ENCODE assay signal across 1 cellular context in the genomic region with DNA sequence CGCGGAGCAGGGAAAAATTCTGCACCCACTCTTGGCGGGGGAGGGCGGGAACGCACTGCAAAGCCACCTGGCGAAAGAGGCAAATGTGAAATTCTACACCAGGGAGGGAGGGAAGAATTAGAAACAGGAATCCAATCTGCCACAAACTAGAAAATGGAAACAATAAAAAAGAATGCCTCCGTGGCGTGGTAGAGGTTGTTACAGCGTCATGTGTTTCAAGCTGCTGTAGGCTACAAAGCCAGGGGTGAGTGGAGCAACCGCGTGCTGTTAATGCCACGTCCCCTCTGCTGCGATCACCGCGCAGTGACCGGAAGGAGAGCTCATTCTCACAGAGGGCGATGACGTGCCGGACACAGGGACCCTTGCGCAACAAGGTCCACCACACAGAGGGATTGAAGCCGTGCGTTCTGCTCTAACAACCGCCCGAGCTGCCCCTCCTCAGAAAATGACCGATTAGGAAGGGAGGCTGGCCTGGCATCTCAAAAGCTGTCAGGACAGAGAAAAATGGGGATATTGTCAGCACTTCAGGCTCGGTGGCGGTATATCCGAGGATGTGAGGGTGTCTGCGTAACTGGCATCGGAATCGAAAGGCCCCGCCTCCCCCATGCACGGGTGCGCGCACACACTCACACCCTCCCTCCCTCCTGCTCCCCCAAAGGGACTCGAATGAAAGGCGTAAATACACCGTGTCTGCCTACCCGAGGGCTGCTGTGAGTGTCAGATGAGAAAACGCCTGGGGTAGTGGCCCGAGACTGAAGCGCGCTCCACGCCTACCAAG.
TF ChIP-seq lines count a peak whose summit lies in the region.

No MANE protein-coding gene starts in this region.

TF ChIP-seq in HEK293, 187 proteins besides CTCF, POLR2A, EP300 and RAD21 (continued from another document and continues in another):
- TF ChIP-seq, protein P1, sequence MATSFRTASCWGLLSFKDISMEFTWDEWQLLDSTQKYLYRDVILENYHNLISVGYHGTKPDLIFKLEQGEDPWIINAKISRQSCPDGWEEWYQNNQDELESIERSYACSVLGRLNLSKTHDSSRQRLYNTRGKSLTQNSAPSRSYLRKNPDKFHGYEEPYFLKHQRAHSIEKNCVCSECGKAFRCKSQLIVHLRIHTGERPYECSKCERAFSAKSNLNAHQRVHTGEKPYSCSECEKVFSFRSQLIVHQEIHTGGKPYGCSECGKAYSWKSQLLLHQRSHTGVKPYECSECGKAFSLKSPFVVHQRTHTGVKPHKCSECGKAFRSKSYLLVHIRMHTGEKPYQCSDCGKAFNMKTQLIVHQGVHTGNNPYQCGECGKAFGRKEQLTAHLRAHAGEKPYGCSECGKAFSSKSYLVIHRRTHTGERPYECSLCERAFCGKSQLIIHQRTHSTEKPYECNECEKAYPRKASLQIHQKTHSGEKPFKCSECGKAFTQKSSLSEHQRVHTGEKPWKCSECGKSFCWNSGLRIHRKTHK (tag by site-specific recombination; IDR thresholded peaks at IDR 0.05) = no peak
- peak; percentile 52; the same call in 1 of the 2 replicates for TF ChIP-seq ZFP69B (tag by site-specific recombination; IDR thresholded peaks at IDR 0.05)
- TF ChIP-seq ZNF549 (tag by site-specific recombination; IDR thresholded peaks at IDR 0.05) = no peak
- TF ChIP-seq ZNF302 (tag by site-specific recombination; IDR thresholded peaks at IDR 0.05; ENCODE audit: low read depth) = no peak
- no peak for TF ChIP-seq HOXC10 (CRISPR knock-in tag; IDR thresholded peaks at IDR 0.05)
- no peak for TF ChIP-seq ZNF521 (tag by site-specific recombination; IDR thresholded peaks at IDR 0.05)
- TF ChIP-seq ZNF155 (tag by site-specific recombination; IDR thresholded peaks at IDR 0.05) = no peak
- TF ChIP-seq ZNF792 (tag by site-specific recombination; IDR thresholded peaks at IDR 0.05) = no peak
- no peak for TF ChIP-seq ZNF48 (tag by site-specific recombination; IDR thresholded peaks at IDR 0.05)
- peak; percentile 84 for TF ChIP-seq EGR2 (tag by site-specific recombination; IDR thresholded peaks at IDR 0.05; ENCODE audit: low read depth)
- no peak for TF ChIP-seq ZNF274 (IDR thresholded peaks at IDR 0.05; ENCODE audit: low read length)
- no peak for TF ChIP-seq ZNF274 (tag by site-specific recombination; IDR thresholded peaks at IDR 0.05; ENCODE audit: borderline replicate concordance)
- TF ChIP-seq, protein P2, sequence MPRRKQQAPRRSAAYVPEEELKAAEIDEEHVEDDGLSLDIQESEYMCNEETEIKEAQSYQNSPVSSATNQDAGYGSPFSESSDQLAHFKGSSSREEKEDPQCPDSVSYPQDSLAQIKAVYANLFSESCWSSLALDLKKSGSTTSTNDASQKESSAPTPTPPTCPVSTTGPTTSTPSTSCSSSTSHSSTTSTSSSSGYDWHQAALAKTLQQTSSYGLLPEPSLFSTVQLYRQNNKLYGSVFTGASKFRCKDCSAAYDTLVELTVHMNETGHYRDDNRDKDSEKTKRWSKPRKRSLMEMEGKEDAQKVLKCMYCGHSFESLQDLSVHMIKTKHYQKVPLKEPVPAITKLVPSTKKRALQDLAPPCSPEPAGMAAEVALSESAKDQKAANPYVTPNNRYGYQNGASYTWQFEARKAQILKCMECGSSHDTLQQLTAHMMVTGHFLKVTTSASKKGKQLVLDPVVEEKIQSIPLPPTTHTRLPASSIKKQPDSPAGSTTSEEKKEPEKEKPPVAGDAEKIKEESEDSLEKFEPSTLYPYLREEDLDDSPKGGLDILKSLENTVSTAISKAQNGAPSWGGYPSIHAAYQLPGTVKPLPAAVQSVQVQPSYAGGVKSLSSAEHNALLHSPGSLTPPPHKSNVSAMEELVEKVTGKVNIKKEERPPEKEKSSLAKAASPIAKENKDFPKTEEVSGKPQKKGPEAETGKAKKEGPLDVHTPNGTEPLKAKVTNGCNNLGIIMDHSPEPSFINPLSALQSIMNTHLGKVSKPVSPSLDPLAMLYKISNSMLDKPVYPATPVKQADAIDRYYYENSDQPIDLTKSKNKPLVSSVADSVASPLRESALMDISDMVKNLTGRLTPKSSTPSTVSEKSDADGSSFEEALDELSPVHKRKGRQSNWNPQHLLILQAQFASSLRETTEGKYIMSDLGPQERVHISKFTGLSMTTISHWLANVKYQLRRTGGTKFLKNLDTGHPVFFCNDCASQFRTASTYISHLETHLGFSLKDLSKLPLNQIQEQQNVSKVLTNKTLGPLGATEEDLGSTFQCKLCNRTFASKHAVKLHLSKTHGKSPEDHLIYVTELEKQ (tag by site-specific recombination; IDR thresholded peaks at IDR 0.05; ENCODE audit: borderline replicate concordance) = peak; percentile 28; the same call in 1 of the 2 replicates
- peak; percentile 65; the same call in 1 of the 2 replicates for TF ChIP-seq KLF16 (tag by site-specific recombination; IDR thresholded peaks at IDR 0.05)
- no peak for TF ChIP-seq ZNF121 (tag by site-specific recombination; IDR thresholded peaks at IDR 0.05)
- TF ChIP-seq, protein P3, sequence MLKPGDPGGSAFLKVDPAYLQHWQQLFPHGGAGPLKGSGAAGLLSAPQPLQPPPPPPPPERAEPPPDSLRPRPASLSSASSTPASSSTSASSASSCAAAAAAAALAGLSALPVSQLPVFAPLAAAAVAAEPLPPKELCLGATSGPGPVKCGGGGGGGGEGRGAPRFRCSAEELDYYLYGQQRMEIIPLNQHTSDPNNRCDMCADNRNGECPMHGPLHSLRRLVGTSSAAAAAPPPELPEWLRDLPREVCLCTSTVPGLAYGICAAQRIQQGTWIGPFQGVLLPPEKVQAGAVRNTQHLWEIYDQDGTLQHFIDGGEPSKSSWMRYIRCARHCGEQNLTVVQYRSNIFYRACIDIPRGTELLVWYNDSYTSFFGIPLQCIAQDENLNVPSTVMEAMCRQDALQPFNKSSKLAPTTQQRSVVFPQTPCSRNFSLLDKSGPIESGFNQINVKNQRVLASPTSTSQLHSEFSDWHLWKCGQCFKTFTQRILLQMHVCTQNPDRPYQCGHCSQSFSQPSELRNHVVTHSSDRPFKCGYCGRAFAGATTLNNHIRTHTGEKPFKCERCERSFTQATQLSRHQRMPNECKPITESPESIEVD (tag by site-specific recombination; IDR thresholded peaks at IDR 0.05) = peak; percentile 79
- no peak for TF ChIP-seq ZXDB (tag by site-specific recombination; IDR thresholded peaks at IDR 0.05)
- TF ChIP-seq SALL2 (tag by site-specific recombination; IDR thresholded peaks at IDR 0.05; ENCODE audit: borderline replicate concordance) = no peak
- TF ChIP-seq, protein P4, sequence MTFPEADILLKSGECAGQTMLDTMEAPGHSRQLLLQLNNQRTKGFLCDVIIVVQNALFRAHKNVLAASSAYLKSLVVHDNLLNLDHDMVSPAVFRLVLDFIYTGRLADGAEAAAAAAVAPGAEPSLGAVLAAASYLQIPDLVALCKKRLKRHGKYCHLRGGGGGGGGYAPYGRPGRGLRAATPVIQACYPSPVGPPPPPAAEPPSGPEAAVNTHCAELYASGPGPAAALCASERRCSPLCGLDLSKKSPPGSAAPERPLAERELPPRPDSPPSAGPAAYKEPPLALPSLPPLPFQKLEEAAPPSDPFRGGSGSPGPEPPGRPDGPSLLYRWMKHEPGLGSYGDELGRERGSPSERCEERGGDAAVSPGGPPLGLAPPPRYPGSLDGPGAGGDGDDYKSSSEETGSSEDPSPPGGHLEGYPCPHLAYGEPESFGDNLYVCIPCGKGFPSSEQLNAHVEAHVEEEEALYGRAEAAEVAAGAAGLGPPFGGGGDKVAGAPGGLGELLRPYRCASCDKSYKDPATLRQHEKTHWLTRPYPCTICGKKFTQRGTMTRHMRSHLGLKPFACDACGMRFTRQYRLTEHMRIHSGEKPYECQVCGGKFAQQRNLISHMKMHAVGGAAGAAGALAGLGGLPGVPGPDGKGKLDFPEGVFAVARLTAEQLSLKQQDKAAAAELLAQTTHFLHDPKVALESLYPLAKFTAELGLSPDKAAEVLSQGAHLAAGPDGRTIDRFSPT (tag by site-specific recombination; IDR thresholded peaks at IDR 0.05) = no peak; the same call in 1 of the 2 replicates
- TF ChIP-seq, protein P5, sequence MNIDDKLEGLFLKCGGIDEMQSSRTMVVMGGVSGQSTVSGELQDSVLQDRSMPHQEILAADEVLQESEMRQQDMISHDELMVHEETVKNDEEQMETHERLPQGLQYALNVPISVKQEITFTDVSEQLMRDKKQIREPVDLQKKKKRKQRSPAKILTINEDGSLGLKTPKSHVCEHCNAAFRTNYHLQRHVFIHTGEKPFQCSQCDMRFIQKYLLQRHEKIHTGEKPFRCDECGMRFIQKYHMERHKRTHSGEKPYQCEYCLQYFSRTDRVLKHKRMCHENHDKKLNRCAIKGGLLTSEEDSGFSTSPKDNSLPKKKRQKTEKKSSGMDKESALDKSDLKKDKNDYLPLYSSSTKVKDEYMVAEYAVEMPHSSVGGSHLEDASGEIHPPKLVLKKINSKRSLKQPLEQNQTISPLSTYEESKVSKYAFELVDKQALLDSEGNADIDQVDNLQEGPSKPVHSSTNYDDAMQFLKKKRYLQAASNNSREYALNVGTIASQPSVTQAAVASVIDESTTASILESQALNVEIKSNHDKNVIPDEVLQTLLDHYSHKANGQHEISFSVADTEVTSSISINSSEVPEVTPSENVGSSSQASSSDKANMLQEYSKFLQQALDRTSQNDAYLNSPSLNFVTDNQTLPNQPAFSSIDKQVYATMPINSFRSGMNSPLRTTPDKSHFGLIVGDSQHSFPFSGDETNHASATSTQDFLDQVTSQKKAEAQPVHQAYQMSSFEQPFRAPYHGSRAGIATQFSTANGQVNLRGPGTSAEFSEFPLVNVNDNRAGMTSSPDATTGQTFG (tag by site-specific recombination; IDR thresholded peaks at IDR 0.05; ENCODE audit: borderline replicate concordance) = no peak
- no peak; the same call in 1 of the 2 replicates for TF ChIP-seq ZNF394 (tag by site-specific recombination; IDR thresholded peaks at IDR 0.05; ENCODE audit: borderline replicate concordance)
- TF ChIP-seq ZNF2 (tag by site-specific recombination; IDR thresholded peaks at IDR 0.05) = no peak
- TF ChIP-seq, protein P6, sequence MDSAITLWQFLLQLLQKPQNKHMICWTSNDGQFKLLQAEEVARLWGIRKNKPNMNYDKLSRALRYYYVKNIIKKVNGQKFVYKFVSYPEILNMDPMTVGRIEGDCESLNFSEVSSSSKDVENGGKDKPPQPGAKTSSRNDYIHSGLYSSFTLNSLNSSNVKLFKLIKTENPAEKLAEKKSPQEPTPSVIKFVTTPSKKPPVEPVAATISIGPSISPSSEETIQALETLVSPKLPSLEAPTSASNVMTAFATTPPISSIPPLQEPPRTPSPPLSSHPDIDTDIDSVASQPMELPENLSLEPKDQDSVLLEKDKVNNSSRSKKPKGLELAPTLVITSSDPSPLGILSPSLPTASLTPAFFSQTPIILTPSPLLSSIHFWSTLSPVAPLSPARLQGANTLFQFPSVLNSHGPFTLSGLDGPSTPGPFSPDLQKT (IDR thresholded peaks at IDR 0.05; ENCODE audit: borderline replicate concordance, low read depth, low read length) = no peak
- no peak for TF ChIP-seq ZNF707 (tag by site-specific recombination; IDR thresholded peaks at IDR 0.05)
- TF ChIP-seq REPIN1 (tag by site-specific recombination; IDR thresholded peaks at IDR 0.05; ENCODE audit: low read depth) = no peak
- no peak for TF ChIP-seq ZNF202 (tag by site-specific recombination; IDR thresholded peaks at IDR 0.05; ENCODE audit: borderline replicate concordance)
- no peak for TF ChIP-seq ZNF292 (tag by site-specific recombination; IDR thresholded peaks at IDR 0.05; ENCODE audit: borderline replicate concordance, low read depth)
- no peak for TF ChIP-seq ZBTB1 (tag by site-specific recombination; IDR thresholded peaks at IDR 0.05)
- TF ChIP-seq, protein P7, sequence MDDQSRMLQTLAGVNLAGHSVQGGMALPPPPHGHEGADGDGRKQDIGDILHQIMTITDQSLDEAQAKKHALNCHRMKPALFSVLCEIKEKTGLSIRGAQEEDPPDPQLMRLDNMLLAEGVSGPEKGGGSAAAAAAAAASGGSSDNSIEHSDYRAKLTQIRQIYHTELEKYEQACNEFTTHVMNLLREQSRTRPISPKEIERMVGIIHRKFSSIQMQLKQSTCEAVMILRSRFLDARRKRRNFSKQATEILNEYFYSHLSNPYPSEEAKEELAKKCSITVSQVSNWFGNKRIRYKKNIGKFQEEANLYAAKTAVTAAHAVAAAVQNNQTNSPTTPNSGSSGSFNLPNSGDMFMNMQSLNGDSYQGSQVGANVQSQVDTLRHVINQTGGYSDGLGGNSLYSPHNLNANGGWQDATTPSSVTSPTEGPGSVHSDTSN (CRISPR knock-in tag; IDR thresholded peaks at IDR 0.05) = no peak
- TF ChIP-seq ZNF341 (tag by site-specific recombination; IDR thresholded peaks at IDR 0.05; ENCODE audit: low read depth) = peak; percentile 84
- TF ChIP-seq, protein P8, sequence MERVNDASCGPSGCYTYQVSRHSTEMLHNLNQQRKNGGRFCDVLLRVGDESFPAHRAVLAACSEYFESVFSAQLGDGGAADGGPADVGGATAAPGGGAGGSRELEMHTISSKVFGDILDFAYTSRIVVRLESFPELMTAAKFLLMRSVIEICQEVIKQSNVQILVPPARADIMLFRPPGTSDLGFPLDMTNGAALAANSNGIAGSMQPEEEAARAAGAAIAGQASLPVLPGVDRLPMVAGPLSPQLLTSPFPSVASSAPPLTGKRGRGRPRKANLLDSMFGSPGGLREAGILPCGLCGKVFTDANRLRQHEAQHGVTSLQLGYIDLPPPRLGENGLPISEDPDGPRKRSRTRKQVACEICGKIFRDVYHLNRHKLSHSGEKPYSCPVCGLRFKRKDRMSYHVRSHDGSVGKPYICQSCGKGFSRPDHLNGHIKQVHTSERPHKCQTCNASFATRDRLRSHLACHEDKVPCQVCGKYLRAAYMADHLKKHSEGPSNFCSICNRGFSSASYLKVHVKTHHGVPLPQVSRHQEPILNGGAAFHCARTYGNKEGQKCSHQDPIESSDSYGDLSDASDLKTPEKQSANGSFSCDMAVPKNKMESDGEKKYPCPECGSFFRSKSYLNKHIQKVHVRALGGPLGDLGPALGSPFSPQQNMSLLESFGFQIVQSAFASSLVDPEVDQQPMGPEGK (tag by site-specific recombination; IDR thresholded peaks at IDR 0.05) = peak; percentile 67
- TF ChIP-seq, protein P9, sequence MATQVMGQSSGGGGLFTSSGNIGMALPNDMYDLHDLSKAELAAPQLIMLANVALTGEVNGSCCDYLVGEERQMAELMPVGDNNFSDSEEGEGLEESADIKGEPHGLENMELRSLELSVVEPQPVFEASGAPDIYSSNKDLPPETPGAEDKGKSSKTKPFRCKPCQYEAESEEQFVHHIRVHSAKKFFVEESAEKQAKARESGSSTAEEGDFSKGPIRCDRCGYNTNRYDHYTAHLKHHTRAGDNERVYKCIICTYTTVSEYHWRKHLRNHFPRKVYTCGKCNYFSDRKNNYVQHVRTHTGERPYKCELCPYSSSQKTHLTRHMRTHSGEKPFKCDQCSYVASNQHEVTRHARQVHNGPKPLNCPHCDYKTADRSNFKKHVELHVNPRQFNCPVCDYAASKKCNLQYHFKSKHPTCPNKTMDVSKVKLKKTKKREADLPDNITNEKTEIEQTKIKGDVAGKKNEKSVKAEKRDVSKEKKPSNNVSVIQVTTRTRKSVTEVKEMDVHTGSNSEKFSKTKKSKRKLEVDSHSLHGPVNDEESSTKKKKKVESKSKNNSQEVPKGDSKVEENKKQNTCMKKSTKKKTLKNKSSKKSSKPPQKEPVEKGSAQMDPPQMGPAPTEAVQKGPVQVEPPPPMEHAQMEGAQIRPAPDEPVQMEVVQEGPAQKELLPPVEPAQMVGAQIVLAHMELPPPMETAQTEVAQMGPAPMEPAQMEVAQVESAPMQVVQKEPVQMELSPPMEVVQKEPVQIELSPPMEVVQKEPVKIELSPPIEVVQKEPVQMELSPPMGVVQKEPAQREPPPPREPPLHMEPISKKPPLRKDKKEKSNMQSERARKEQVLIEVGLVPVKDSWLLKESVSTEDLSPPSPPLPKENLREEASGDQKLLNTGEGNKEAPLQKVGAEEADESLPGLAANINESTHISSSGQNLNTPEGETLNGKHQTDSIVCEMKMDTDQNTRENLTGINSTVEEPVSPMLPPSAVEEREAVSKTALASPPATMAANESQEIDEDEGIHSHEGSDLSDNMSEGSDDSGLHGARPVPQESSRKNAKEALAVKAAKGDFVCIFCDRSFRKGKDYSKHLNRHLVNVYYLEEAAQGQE (tag by site-specific recombination; IDR thresholded peaks at IDR 0.05) = no peak
- TF ChIP-seq ZNF585B (tag by site-specific recombination; IDR thresholded peaks at IDR 0.05) = no peak
- TF ChIP-seq ZNF132 (tag by site-specific recombination; IDR thresholded peaks at IDR 0.05; ENCODE audit: borderline replicate concordance) = no peak
